ENCODE assay signal across 2 cellular contexts in the genomic region with DNA sequence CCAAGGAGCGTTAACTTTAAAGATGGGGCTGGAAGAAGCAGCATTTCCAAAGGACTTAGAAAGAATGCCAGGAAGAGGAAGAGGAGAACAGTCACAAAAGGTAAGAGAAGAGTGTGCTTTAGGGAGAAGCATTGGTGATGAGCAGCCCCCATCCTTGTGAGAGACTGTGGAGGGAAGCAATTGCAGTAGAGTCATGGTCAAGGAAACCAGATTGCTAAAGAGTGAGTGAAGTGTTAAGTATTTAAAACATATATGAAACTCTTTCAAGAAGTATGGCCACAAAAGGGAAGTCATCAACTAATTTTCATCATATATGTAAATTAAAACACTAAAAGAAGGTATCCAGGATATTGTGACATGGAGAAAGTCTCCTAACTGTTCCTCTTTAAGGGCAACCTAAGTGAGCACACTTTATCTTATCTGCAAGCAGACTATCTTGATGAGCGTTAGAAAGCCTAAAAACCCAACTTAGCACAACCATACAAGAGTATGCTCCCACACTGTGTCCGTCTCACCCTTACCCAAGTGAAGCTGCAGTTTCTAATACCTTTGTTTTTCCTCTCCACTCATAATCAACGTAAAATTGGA.
TF ChIP-seq lines count a peak whose summit lies in the region.

No MANE protein-coding gene starts in this region.

TF ChIP-seq in A549, 52 proteins besides CTCF, POLR2A, EP300 and RAD21:
- TF ChIP-seq CHD4 (IDR thresholded peaks at IDR 0.05; ENCODE audit: borderline replicate concordance) (no peak), CHD2 (IDR thresholded peaks at IDR 0.05; ENCODE audit: low read length, partially characterized antibody) (no peak), ZC3H11A (IDR thresholded peaks at IDR 0.05) (no peak), FOXS1 (CRISPR knock-in tag; IDR thresholded peaks at IDR 0.05) (no peak)
TF ChIP-seq in A549: peak in this region for 0.

TF ChIP-seq in IMR-90, 13 proteins besides CTCF, POLR2A, EP300 and RAD21:
- TF ChIP-seq CEBPB (IDR thresholded peaks at IDR 0.05; ENCODE audit: low read depth, low read length) (no peak), RFX5 (IDR thresholded peaks at IDR 0.05; ENCODE audit: low read depth, low read length) (no peak), SMC3 (IDR thresholded peaks at IDR 0.05; ENCODE audit: low read depth, low read length) (no peak)
- TF ChIP-seq, protein P1, sequence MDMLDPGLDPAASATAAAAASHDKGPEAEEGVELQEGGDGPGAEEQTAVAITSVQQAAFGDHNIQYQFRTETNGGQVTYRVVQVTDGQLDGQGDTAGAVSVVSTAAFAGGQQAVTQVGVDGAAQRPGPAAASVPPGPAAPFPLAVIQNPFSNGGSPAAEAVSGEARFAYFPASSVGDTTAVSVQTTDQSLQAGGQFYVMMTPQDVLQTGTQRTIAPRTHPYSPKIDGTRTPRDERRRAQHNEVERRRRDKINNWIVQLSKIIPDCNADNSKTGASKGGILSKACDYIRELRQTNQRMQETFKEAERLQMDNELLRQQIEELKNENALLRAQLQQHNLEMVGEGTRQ (IDR thresholded peaks at IDR 0.05; ENCODE audit: low read depth, low read length), result no peak
- TF ChIP-seq, protein P2, sequence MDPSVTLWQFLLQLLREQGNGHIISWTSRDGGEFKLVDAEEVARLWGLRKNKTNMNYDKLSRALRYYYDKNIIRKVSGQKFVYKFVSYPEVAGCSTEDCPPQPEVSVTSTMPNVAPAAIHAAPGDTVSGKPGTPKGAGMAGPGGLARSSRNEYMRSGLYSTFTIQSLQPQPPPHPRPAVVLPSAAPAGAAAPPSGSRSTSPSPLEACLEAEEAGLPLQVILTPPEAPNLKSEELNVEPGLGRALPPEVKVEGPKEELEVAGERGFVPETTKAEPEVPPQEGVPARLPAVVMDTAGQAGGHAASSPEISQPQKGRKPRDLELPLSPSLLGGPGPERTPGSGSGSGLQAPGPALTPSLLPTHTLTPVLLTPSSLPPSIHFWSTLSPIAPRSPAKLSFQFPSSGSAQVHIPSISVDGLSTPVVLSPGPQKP (IDR thresholded peaks at IDR 0.05; ENCODE audit: borderline replicate concordance, low read depth, low read length), result no peak
